11 cellular contexts compared by ENCODE assay signal in the genomic region with DNA sequence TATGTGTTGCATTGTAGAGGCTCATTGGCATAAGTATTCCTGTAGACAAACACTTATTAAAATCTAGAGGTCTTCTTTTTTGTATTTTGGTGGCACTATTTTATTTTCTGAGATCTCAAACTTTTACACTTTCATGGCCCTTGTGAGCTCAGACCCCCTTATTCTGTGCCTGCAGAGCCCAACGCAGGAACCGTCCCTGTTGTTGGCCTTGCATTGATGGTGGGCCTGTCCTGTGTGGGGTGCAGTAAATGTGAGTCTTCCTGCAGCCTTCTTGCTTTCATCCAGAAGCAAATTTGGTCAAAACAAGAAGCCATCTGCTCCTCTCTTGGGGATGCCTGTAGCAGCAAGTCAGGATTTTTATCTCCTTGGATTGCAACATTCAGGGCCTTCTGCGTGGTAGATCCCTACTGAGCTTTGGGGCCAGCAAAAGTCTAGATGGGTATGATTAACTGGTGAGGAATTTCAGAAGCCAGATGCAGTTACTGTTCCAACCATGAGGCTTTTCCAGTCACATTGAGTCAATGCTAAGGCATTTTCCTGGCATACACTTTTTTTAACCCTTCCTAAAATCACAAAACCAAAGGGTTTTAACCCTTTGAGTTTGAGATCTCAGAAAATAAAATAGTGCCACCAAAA. TPM values are rescaled to one million over a fixed set of nuclear protein-coding genes. Genes with fewer than 3 reads are reported as not detected.
A peak's percentile ranks its signal among the peaks of the same experiment; 100 is the strongest.
DNase-seq lines count a peak whose midpoint lies in the region; ATAC-seq lines count a peak whose summit lies in the region.
"Had no signal": no experiment of that assay in that cellular context is flagged by ENCODE, and none has a peak within 500 bp of the region (broad histone marks: within the 10 kb centered on the region; RNA-seq: fewer than 3 reads in every experiment).

No MANE protein-coding gene starts in this region.

- DNase-seq in Right ventricle myocardium inferior (ENCODE audit: missing footprints) (no peak), cardiac septum (ENCODE audit: low spot score) (no peak), adipocyte (ENCODE audit: low read depth) (peak; percentile 96), iPS DF 19.7 (ENCODE audit: low read depth, low spot score) (peak; percentile 9), DMS153 (lab: John Stamatoyannopoulos, UW) (no peak), activated gamma-delta T cell (lab: John Stamatoyannopoulos, UW) (no peak), occipital lobe (lab: John Stamatoyannopoulos, UW) (no peak)
- DNase-seq: activated T-cell treated with anti-CD3 and anti-CD28 coated beads, Interleukin-2, amount 50 U/mL, for 1 hour; head of caudate nucleus had no signal

- H3K36me3 ChIP-seq in adipocyte (ENCODE audit: control insufficient read depth, insufficient read depth, low read length, severe bottlenecking) = no peaks in the 10 kb centered on the region
- H3K36me3 ChIP-seq: tibial nerve had no signal

- H3K4me3 ChIP-seq in adipocyte (ENCODE audit: low read length) = peak overlapping the region; percentile 42
- H3K4me3 ChIP-seq: tibial nerve had no signal

- H3K27me3 ChIP-seq in adipocyte (replicated peaks; ENCODE audit: control insufficient read depth, insufficient read depth, low read length) = no peaks in the 10 kb centered on the region
- H3K27me3 ChIP-seq: tibial nerve had no signal

- ATAC-seq in Right ventricle myocardium inferior (peak; percentile 75), GM18519 (IDR thresholded peaks at IDR 0.05; ENCODE audit: low FRiP score, unreplicated experiment) (no peak)

- H3K4me1 ChIP-seq in adipocyte (ENCODE audit: control insufficient read depth, insufficient read depth, low read length) = peaks cover 28% of the 10 kb centered on the region
- H3K4me1 ChIP-seq: tibial nerve had no signal

- H3K9ac ChIP-seq in adipocyte (ENCODE audit: low read length) = no peak overlapping the region

- intact Hi-C loops in Right ventricle myocardium inferior (cut with DNase I) (no loop called here), cardiac septum (cut with DNase I) (no loop called here)

- no peaks in the 10 kb centered on the region for H3K9me3 ChIP-seq in adipocyte (ENCODE audit: control insufficient read depth, low read length)
- H3K9me3 ChIP-seq: tibial nerve had no signal

RNA-seq across cellular contexts. Expression of gene BASP1, which starts 31.7 kb away (rescaled TPM):
- total RNA-seq in Right ventricle myocardium inferior = 3.2 TPM
- total RNA-seq in cardiac septum = 3.9 TPM
- total RNA-seq in occipital lobe = 359 TPM

Comparison
In these comparisons a context has a peak if more than half of its experiments do, and no peak if none do; other contexts are left out.
1. DNase-seq: peak in adipocyte (single experiment) and iPS DF 19.7 (single experiment); none in Right ventricle myocardium inferior (single experiment), cardiac septum (single experiment), DMS153 (single experiment), activated gamma-delta T cell (single experiment) and occipital lobe (single experiment).
2. RNA of gene BASP1, which starts 31.7 kb away (total RNA-seq): 359 TPM in occipital lobe (single experiment); 3.9 TPM in cardiac septum (single experiment) and 3.2 TPM in Right ventricle myocardium inferior (single experiment); every median in the first group is over 10 times any median in the second.